ENCODE assay signal across 8 cellular contexts in genomic region chr11:116852261-116853125, GRCh38. TPM values are rescaled to one million over a fixed set of nuclear protein-coding genes. Genes with fewer than 3 reads are reported as not detected.
DNase-seq lines count a peak whose midpoint lies in the region; ATAC-seq and TF ChIP-seq lines count a peak whose summit lies in the region.

No MANE protein-coding gene starts in this region.

- DNase-seq in EH (ENCODE audit: low read depth) (peak; percentile 89), LNCaP clone FGC (ENCODE audit: low read depth) (peak; percentile 88), osteoblast (ENCODE audit: insufficient read length, low spot score, missing footprints) (peak; percentile 82), NCI-H1105 treated with DMSO at 0.1 percent for 48 hours (lab: John Stamatoyannopoulos, UW) (no peak), OCI-M2 (lab: John Stamatoyannopoulos, UW; ENCODE audit: unreplicated experiment) (no peak)

- H3K27ac ChIP-seq in osteoblast (ENCODE audit: low read depth, low read length) = peak overlapping the region; percentile 80

- H3K4me3 Mint-ChIP-seq in dendritic cell treated with granulocyte-macrophage colony-stimulating factor and Interleukin-4, amounts not matched to agents 40 ng/mL and 50 ng/mL, for 4 days = peak overlapping the region; percentile 27

- H3K4me1 Mint-ChIP-seq in dendritic cell treated with granulocyte-macrophage colony-stimulating factor and Interleukin-4, amounts not matched to agents 40 ng/mL and 50 ng/mL, for 4 days (ENCODE audit: low read depth) = peaks cover 69% of the 10 kb centered on the region

- no peak for TF ChIP-seq CTCF in LNCaP clone FGC (IDR thresholded peaks at IDR 0.05; ENCODE audit: control insufficient read depth, extremely low read depth, insufficient read depth)
- TF ChIP-seq CTCF in osteoblast (IDR thresholded peaks at IDR 0.05; ENCODE audit: extremely low read depth, low read depth, low read length) = no peak

- H3K4me1 ChIP-seq in osteoblast (ENCODE audit: insufficient read depth, low read length) = peaks cover 41% of the 10 kb centered on the region

- intact Hi-C loops in dendritic cell treated with granulocyte-macrophage colony-stimulating factor and Interleukin-4, amounts not matched to agents 40 ng/mL and 50 ng/mL, for 4 days (cut with micrococcal nuclease) = no loop called here

- H3K79me2 ChIP-seq in osteoblast (ENCODE audit: insufficient read depth, low read length) = no peaks in the 10 kb centered on the region

- H3K36me3 ChIP-seq in osteoblast (ENCODE audit: insufficient read depth, low read length) = peaks cover 28% of the 10 kb centered on the region

- peak overlapping the region; percentile 88 for H3K27ac Mint-ChIP-seq in dendritic cell treated with granulocyte-macrophage colony-stimulating factor and Interleukin-4, amounts not matched to agents 40 ng/mL and 50 ng/mL, for 4 days

- H3K9me3 Mint-ChIP-seq in dendritic cell treated with granulocyte-macrophage colony-stimulating factor and Interleukin-4, amounts not matched to agents 40 ng/mL and 50 ng/mL, for 4 days = no peaks in the 10 kb centered on the region

- H2AFZ ChIP-seq in osteoblast (ENCODE audit: low read length) = no peak overlapping the region

- no peaks in the 10 kb centered on the region for H3K27me3 ChIP-seq in osteoblast (ENCODE audit: insufficient read depth, low read length)

- no peaks in the 10 kb centered on the region for H3K27me3 Mint-ChIP-seq in dendritic cell treated with granulocyte-macrophage colony-stimulating factor and Interleukin-4, amounts not matched to agents 40 ng/mL and 50 ng/mL, for 4 days

- ATAC-seq in HG03378 (IDR thresholded peaks at IDR 0.05; ENCODE audit: unreplicated experiment) (no peak), GM18858 (IDR thresholded peaks at IDR 0.05; ENCODE audit: unreplicated experiment) (no peak)

- peak overlapping the region; percentile 56 for H3K4me2 ChIP-seq in osteoblast (ENCODE audit: insufficient read depth, low read length)

- H3K4me3 ChIP-seq in LNCaP clone FGC (ENCODE audit: low read depth, low read length) (peak overlapping the region; percentile 3; the same call in 1 of the 2 replicates), osteoblast (ENCODE audit: insufficient read depth, low read length) (peak overlapping the region; percentile 9)

- H3K36me3 Mint-ChIP-seq in dendritic cell treated with granulocyte-macrophage colony-stimulating factor and Interleukin-4, amounts not matched to agents 40 ng/mL and 50 ng/mL, for 4 days (ENCODE audit: low read depth) = peaks cover 47% of the 10 kb centered on the region

- H4K20me1 ChIP-seq in osteoblast (ENCODE audit: insufficient read depth, low read length) = no peaks in the 10 kb centered on the region

- no peaks in the 10 kb centered on the region for H3K9me3 ChIP-seq in osteoblast (ENCODE audit: low read depth, low read length)

RNA-seq across cellular contexts. Expression of gene APOA1, which starts 15.1 kb away (rescaled TPM):
- under 0.01 and 0.29 TPM in 2 replicates for total RNA-seq in osteoblast

RNA-seq across cellular contexts. Expression of gene APOC3, which starts 22.8 kb away (rescaled TPM):
- total RNA-seq in osteoblast = not detected in 2 replicates

RNA-seq across cellular contexts. Expression of gene APOA4, which starts 29.4 kb away (rescaled TPM):
- not detected in 2 replicates for total RNA-seq in osteoblast

Comparison
In these comparisons a context has a peak if more than half of its experiments do, and no peak if none do; other contexts are left out.
1. DNase-seq: peak in EH (single experiment), LNCaP clone FGC (single experiment) and osteoblast (single experiment); none in NCI-H1105 treated with DMSO at 0.1 percent for 48 hours (single experiment) and OCI-M2 (single experiment).